In genomic region chr3:73245459-73245858, GRCh38 we compare ENCODE assay signal across 20 cellular contexts.
"Had no signal": no experiment of that assay in that cellular context is flagged by ENCODE, and none has a peak within 500 bp of the region (broad histone marks: within the 10 kb centered on the region; RNA-seq: fewer than 3 reads in every experiment).

No MANE protein-coding gene starts in this region.

- DNase-seq: activated CD4-positive, alpha-beta T cell treated with anti-CD3 and anti-CD28 coated beads for 1 hour; activated CD4-positive, alpha-beta T cell treated with anti-CD3 and anti-CD28 coated beads, Interleukin-2, amount 50 U/mL, for 1 hour; activated CD8-positive, alpha-beta T cell treated with anti-CD3 and anti-CD28 coated beads, Interleukin-2, amount 10 ng/mL, durations not matched to agents 7 days and 5 days; activated gamma-delta T cell treated with Interleukin-2 at 50 U/mL for 16 hours; aorta; caudate nucleus; dermis blood vessel endothelial cell; effector memory CD4-positive, alpha-beta T cell; glutamatergic neuron; immature natural killer cell; mesenchymal stem cell; ovary; psoas muscle; right cardiac atrium; stimulated activated CD4-positive, alpha-beta T cell treated with anti-CD3 and anti-CD28 coated beads, Interleukin-12 subunit alpha, Interleukin-12 subunit beta, amount 100 ng/mL, for 4 hours; stimulated activated CD4-positive, alpha-beta T cell treated with anti-CD3 and anti-CD28 coated beads, Interleukin-4, amount 100 ng/mL, for 4 hours; stimulated activated naive CD8-positive, alpha-beta T cell treated with anti-CD3 and anti-CD28 coated beads, Interleukin-15, Interleukin-2, amounts not matched to agents 100 U/mL and 50 U/mL, for 24 hours; substantia nigra; tibial artery; WERI-Rb-1 had no signal
